ENCODE assay signal across 1 cellular context in genomic region chr3:149258298-149258697, GRCh38.
TF ChIP-seq lines count a peak whose summit lies in the region.

No MANE protein-coding gene starts in this region.

TF ChIP-seq in WTC11, 78 proteins besides CTCF, POLR2A, EP300 and RAD21 (continued from another document):
- TF ChIP-seq STAT6 (CRISPR knock-in tag; conservative IDR thresholded peaks at IDR 0.05; ENCODE audit: low read depth) (no peak), RORB (CRISPR knock-in tag; IDR thresholded peaks at IDR 0.05) (no peak), ZNF263 (CRISPR knock-in tag; IDR thresholded peaks at IDR 0.05; ENCODE audit: low read depth) (no peak), SMAD4 (CRISPR knock-in tag; IDR thresholded peaks at IDR 0.05) (no peak), OVOL2 (CRISPR knock-in tag; IDR thresholded peaks at IDR 0.05; ENCODE audit: borderline replicate concordance) (no peak), IRF2 (CRISPR knock-in tag; IDR thresholded peaks at IDR 0.05; ENCODE audit: borderline replicate concordance, low read depth) (no peak)
- TF ChIP-seq, protein P1, sequence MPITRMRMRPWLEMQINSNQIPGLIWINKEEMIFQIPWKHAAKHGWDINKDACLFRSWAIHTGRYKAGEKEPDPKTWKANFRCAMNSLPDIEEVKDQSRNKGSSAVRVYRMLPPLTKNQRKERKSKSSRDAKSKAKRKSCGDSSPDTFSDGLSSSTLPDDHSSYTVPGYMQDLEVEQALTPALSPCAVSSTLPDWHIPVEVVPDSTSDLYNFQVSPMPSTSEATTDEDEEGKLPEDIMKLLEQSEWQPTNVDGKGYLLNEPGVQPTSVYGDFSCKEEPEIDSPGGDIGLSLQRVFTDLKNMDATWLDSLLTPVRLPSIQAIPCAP (CRISPR knock-in tag; IDR thresholded peaks at IDR 0.05): no peak
